ENCODE assay signal across 8 cellular contexts in genomic region chr7:73521636-73522080, GRCh38. TPM values are rescaled to one million over a fixed set of nuclear protein-coding genes. Genes with fewer than 3 reads are reported as not detected.
A peak's percentile ranks its signal among the peaks of the same experiment; 100 is the strongest.
DNase-seq lines count a peak whose midpoint lies in the region; ATAC-seq and TF ChIP-seq lines count a peak whose summit lies in the region.

No MANE protein-coding gene starts in this region.

- H3K9me3 ChIP-seq in KOPT-K1 (ENCODE audit: insufficient read depth, low read length, poor library complexity, severe bottlenecking), result no peaks in the 10 kb centered on the region
- H3K9me3 ChIP-seq in prostate gland, result no peaks in the 10 kb centered on the region

- peaks cover 41% of the 10 kb centered on the region for H3K36me3 Mint-ChIP-seq in GM23338 (ENCODE audit: low read depth)
- H3K36me3 Mint-ChIP-seq in activated T-helper 2 cell treated with anti-CD3 and anti-CD28 coated beads, Interferon-gamma antibody, Interleukin-2, Interleukin-4, amounts not matched to agents 10 μg/mL and 5 μg/mL and 100 μg/mL, durations not matched to agents 14 hours and 24 hours and 36 hours (ENCODE audit: low read depth), result peaks cover 46% of the 10 kb centered on the region

- no peak overlapping the region for H3K27ac Mint-ChIP-seq in GM23338
- no peak overlapping the region for H3K27ac Mint-ChIP-seq in activated T-helper 2 cell treated with anti-CD3 and anti-CD28 coated beads, Interferon-gamma antibody, Interleukin-2, Interleukin-4, amounts not matched to agents 10 μg/mL and 5 μg/mL and 100 μg/mL, durations not matched to agents 14 hours and 24 hours and 36 hours

- H3K27ac ChIP-seq in GM23338 (ENCODE audit: low read depth), result peak overlapping the region; percentile 90
- peak overlapping the region; percentile 87 for H3K27ac ChIP-seq in KOPT-K1 (ENCODE audit: low read depth, low read length, poor library complexity, severe bottlenecking)
- peak overlapping the region; percentile 86 to 93 for H3K27ac ChIP-seq in prostate gland

- H3K4me3 Mint-ChIP-seq in GM23338, result peak overlapping the region; percentile 95; the same call in 2 of the 3 replicates
- H3K4me3 Mint-ChIP-seq in activated T-helper 2 cell treated with anti-CD3 and anti-CD28 coated beads, Interferon-gamma antibody, Interleukin-2, Interleukin-4, amounts not matched to agents 10 μg/mL and 5 μg/mL and 100 μg/mL, durations not matched to agents 14 hours and 24 hours and 36 hours (ENCODE audit: low read depth), result peak overlapping the region; percentile 64

- intact Hi-C loops in Right ventricle myocardium inferior (cut with DNase I), result loop anchor here (1.0 to 5.0 kb wide), 3 partner anchors 36 to 689 kb away; partner anchors contain the start of genes BCL7B and TBL2
- intact Hi-C loops in cardiac septum (cut with DNase I), result loop anchor here (2.0 kb wide), 2 partner anchors 35 to 57 kb away; partner anchors contain the start of genes BCL7B and TBL2
- intact Hi-C loops in activated T-helper 2 cell treated with anti-CD3 and anti-CD28 coated beads, Interferon-gamma antibody, Interleukin-2, Interleukin-4, amounts not matched to agents 10 μg/mL and 5 μg/mL and 100 μg/mL, durations not matched to agents 14 hours and 24 hours and 36 hours (cut with micrococcal nuclease), result loop anchor here (1.0 kb wide), 5 partner anchors 36 to 217 kb away; partner anchors contain the start of genes ABHD11, BCL7B, TBL2 and VPS37D
- intact Hi-C loops in left cardiac atrium (cut with DNase I), result no loop called here
- intact Hi-C loops in prostate gland (cut with DNase I), result loop anchor here (1.0 to 5.0 kb wide), 2 partner anchors 36 to 56 kb away; partner anchors contain the start of genes BCL7B and TBL2

- H3K4me3 ChIP-seq in GM23338 (peak overlapping the region; percentile 67), prostate gland (peak overlapping the region; percentile 65 to 94)

- TF ChIP-seq CTCF in GM23338 (conservative IDR thresholded peaks at IDR 0.05; ENCODE audit: low read depth in 2 of 2), result no peak
- no peak for TF ChIP-seq CTCF in prostate gland (IDR thresholded peaks at IDR 0.05)

- WGBS in prostate gland, result 0% methylated on average over 23 of the region's 55 CpGs

- H3K27me3 ChIP-seq in GM23338 (ENCODE audit: insufficient read depth), result no peaks in the 10 kb centered on the region
- no peaks in the 10 kb centered on the region for H3K27me3 ChIP-seq in prostate gland (replicated peaks; ENCODE audit: insufficient read depth)

- peaks cover 38% of the 10 kb centered on the region for H4K20me1 ChIP-seq in GM23338 (replicated peaks; ENCODE audit: insufficient read depth)

- DNase-seq in Right ventricle myocardium inferior (ENCODE audit: missing footprints), result peak; percentile 81
- no peak for DNase-seq in cardiac septum (ENCODE audit: low spot score)
- DNase-seq in GM23338 (ENCODE audit: low spot score), result peak; percentile 55
- no peak for DNase-seq in activated T-helper 2 cell treated with anti-CD3 and anti-CD28 coated beads, Interferon-gamma antibody, Interleukin-2, Interleukin-4, amounts not matched to agents 10 μg/mL and 5 μg/mL and 100 μg/mL, durations not matched to agents 14 hours and 24 hours and 36 hours (ENCODE audit: low spot score)
- no peak for DNase-seq in left cardiac atrium
- no peak for DNase-seq in prostate gland (ENCODE audit: low spot score)
- no peak for DNase-seq in activated effector memory CD4-positive, alpha-beta T cell treated with Interleukin-2 at 50 U/mL for 16 hours

- 0 out of 2 replicates have a peak, but pooled peaks cover 6% of the 10 kb centered on the region for H3F3A ChIP-seq in GM23338 (replicated peaks; ENCODE audit: low read depth)

- H2AFZ ChIP-seq in GM23338, result peak overlapping the region; percentile 87; the same call in 1 of the 2 replicates

- H3K4me1 ChIP-seq in GM23338 (ENCODE audit: insufficient read depth) (peaks cover 18% of the 10 kb centered on the region), prostate gland (replicated peaks) (peaks cover 9% of the 10 kb centered on the region)

- no peaks in the 10 kb centered on the region for H3K9me3 Mint-ChIP-seq in GM23338
- no peaks in the 10 kb centered on the region for H3K9me3 Mint-ChIP-seq in activated T-helper 2 cell treated with anti-CD3 and anti-CD28 coated beads, Interferon-gamma antibody, Interleukin-2, Interleukin-4, amounts not matched to agents 10 μg/mL and 5 μg/mL and 100 μg/mL, durations not matched to agents 14 hours and 24 hours and 36 hours

- peaks cover 25% of the 10 kb centered on the region; the same call in 1 of the 2 replicates for H3K36me3 ChIP-seq in GM23338 (ENCODE audit: insufficient read depth)
- H3K36me3 ChIP-seq in KOPT-K1 (ENCODE audit: insufficient read depth, low read length), result peaks cover 38% of the 10 kb centered on the region
- H3K36me3 ChIP-seq in prostate gland, result no peaks in the 10 kb centered on the region

- H3K27me3 Mint-ChIP-seq in GM23338 (ENCODE audit: insufficient read depth, low read depth, poor library complexity), result peaks cover 12% of the 10 kb centered on the region
- no peaks in the 10 kb centered on the region for H3K27me3 Mint-ChIP-seq in activated T-helper 2 cell treated with anti-CD3 and anti-CD28 coated beads, Interferon-gamma antibody, Interleukin-2, Interleukin-4, amounts not matched to agents 10 μg/mL and 5 μg/mL and 100 μg/mL, durations not matched to agents 14 hours and 24 hours and 36 hours (ENCODE audit: low read depth)

- H3K9me2 ChIP-seq in GM23338 (ENCODE audit: insufficient read depth), result no peaks in the 10 kb centered on the region

- peaks cover 51% of the 10 kb centered on the region for H3K79me2 ChIP-seq in GM23338 (replicated peaks; ENCODE audit: insufficient read depth)

- ATAC-seq in Right ventricle myocardium inferior (peak; percentile 81), GM23338 (peak; percentile 59), left cardiac atrium (peak; percentile 76 to 85)

- no peak for TF ChIP-seq POLR2A in prostate gland (IDR thresholded peaks at IDR 0.05)

- H3K4me2 ChIP-seq in GM23338, result peak overlapping the region; percentile 86

- peaks cover 25% of the 10 kb centered on the region for H3K4me1 Mint-ChIP-seq in GM23338
- peaks cover 50% of the 10 kb centered on the region for H3K4me1 Mint-ChIP-seq in activated T-helper 2 cell treated with anti-CD3 and anti-CD28 coated beads, Interferon-gamma antibody, Interleukin-2, Interleukin-4, amounts not matched to agents 10 μg/mL and 5 μg/mL and 100 μg/mL, durations not matched to agents 14 hours and 24 hours and 36 hours (ENCODE audit: low read depth)

TF ChIP-seq in GM23338, 12 proteins besides CTCF, POLR2A, EP300 and RAD21:
- TF ChIP-seq STAT1 (IDR thresholded peaks at IDR 0.05; ENCODE audit: unreplicated experiment) (no peak), POLR2AphosphoS5 (IDR thresholded peaks at IDR 0.05; ENCODE audit: low read depth) (no peak)
TF ChIP-seq in GM23338: peak in this region for 0.

RNA-seq across cellular contexts. Expression of gene BAZ1B, which starts 0.4 kb away (rescaled TPM):
- total RNA-seq in Right ventricle myocardium inferior (40.9 TPM), cardiac septum (45.7 TPM), left cardiac atrium (10 to 100 TPM; 40.6 to 44.4 TPM), prostate gland (10 to 100 TPM; 43.4 to 56.4 TPM)
- total RNA-seq in GM23338 (2014; rRNA removed; shearing (Covaris generic)), result 65.5 and 70.7 TPM in 2 replicates
- 35.8 and 40.4 TPM in 2 replicates for polyA plus RNA-seq in GM23338 (2016; fragmentation: Nextera tagmentation; extraction: Ambion mirVana)
- total RNA-seq in activated T-helper 2 cell treated with anti-CD3 and anti-CD28 coated beads, Interferon-gamma antibody, Interleukin-2, Interleukin-4, amounts not matched to agents 10 μg/mL and 5 μg/mL and 100 μg/mL, durations not matched to agents 14 hours and 24 hours and 36 hours, result 99.6 and 101 TPM in 2 replicates

RNA-seq across cellular contexts. Expression of gene BCL7B, which starts 35.8 kb away (rescaled TPM):
- total RNA-seq in Right ventricle myocardium inferior (71.5 TPM), cardiac septum (68.9 TPM), left cardiac atrium (10 to 100 TPM; 60.7 to 73.0 TPM), prostate gland (100 to 1,000 TPM in 1 of 2 donors, 10 to 100 TPM in 1; 78.7 to 105 TPM)
- total RNA-seq in GM23338 (2014; rRNA removed; shearing (Covaris generic)), result 12.0 and 17.0 TPM in 2 replicates
- 18.2 and 18.4 TPM in 2 replicates for polyA plus RNA-seq in GM23338 (2016; fragmentation: Nextera tagmentation; extraction: Ambion mirVana)
- total RNA-seq in activated T-helper 2 cell treated with anti-CD3 and anti-CD28 coated beads, Interferon-gamma antibody, Interleukin-2, Interleukin-4, amounts not matched to agents 10 μg/mL and 5 μg/mL and 100 μg/mL, durations not matched to agents 14 hours and 24 hours and 36 hours, result 68.6 and 74.5 TPM in 2 replicates

RNA-seq across cellular contexts. Expression of gene TBL2, which starts 56.7 kb away (rescaled TPM):
- 10.4 TPM for total RNA-seq in Right ventricle myocardium inferior
- 13.6 TPM for total RNA-seq in cardiac septum
- total RNA-seq in GM23338 (2014; rRNA removed; shearing (Covaris generic)), result 21.7 and 27.8 TPM in 2 replicates
- polyA plus RNA-seq in GM23338 (2016; fragmentation: Nextera tagmentation; extraction: Ambion mirVana), result 6.9 TPM in 2 replicates
- total RNA-seq in activated T-helper 2 cell treated with anti-CD3 and anti-CD28 coated beads, Interferon-gamma antibody, Interleukin-2, Interleukin-4, amounts not matched to agents 10 μg/mL and 5 μg/mL and 100 μg/mL, durations not matched to agents 14 hours and 24 hours and 36 hours, result 43.3 and 43.9 TPM in 2 replicates
- 10 to 100 TPM; 14.3 to 24.8 TPM for total RNA-seq in left cardiac atrium
- total RNA-seq in prostate gland, result 100 to 1,000 TPM in 1 of 2 donors, 10 to 100 TPM in 1; 73.5 to 112 TPM

Comparison
In these comparisons a context has a peak if more than half of its experiments do, and no peak if none do; other contexts are left out.
1. DNase-seq: peak in Right ventricle myocardium inferior (single experiment) and GM23338 (single experiment); none in cardiac septum (single experiment), activated T-helper 2 cell treated with anti-CD3 and anti-CD28 coated beads, Interferon-gamma antibody, Interleukin-2, Interleukin-4, amounts not matched to agents 10 μg/mL and 5 μg/mL and 100 μg/mL, durations not matched to agents 14 hours and 24 hours and 36 hours (single experiment), left cardiac atrium (single experiment), prostate gland (single experiment) and activated effector memory CD4-positive, alpha-beta T cell treated with Interleukin-2 at 50 U/mL for 16 hours (single experiment).
2. intact Hi-C loops: an anchor here in Right ventricle myocardium inferior (1.0 to 5.0 kb wide), cardiac septum (2.0 kb wide), activated T-helper 2 cell treated with anti-CD3 and anti-CD28 coated beads, Interferon-gamma antibody, Interleukin-2, Interleukin-4, amounts not matched to agents 10 μg/mL and 5 μg/mL and 100 μg/mL, durations not matched to agents 14 hours and 24 hours and 36 hours (1.0 kb wide) and prostate gland (1.0 to 5.0 kb wide); none called in left cardiac atrium.
3. Peak in every context shown above with its lines, with median percentiles within 50 percentile points of each other: ATAC-seq and H3K27ac ChIP-seq.